ENCODE assay signal across 1 cellular context in the genomic region with DNA sequence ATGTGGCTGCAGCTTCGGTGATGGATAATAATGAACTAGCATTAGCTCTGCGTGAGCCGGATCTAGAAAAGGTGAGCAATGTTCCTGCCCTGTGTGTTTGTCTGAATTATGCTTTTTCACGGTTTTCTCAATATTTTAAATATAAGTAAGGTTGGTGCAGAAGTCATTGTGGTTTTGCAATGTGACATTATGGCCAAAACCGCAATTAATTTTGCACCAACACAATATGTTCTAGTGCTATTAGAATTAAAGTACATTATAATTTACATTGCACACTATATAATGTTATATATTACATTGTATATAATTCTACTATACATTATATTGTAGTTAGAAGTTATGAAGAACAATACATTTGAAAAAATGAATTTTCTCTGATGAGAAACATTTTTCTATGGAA.
A peak's percentile ranks its signal among the peaks of the same experiment; 100 is the strongest.
TF ChIP-seq lines count a peak whose summit lies in the region.

No MANE protein-coding gene starts in this region.

TF ChIP-seq in HepG2, 621 proteins besides CTCF, POLR2A, EP300 and RAD21:
- TF ChIP-seq, protein P1, sequence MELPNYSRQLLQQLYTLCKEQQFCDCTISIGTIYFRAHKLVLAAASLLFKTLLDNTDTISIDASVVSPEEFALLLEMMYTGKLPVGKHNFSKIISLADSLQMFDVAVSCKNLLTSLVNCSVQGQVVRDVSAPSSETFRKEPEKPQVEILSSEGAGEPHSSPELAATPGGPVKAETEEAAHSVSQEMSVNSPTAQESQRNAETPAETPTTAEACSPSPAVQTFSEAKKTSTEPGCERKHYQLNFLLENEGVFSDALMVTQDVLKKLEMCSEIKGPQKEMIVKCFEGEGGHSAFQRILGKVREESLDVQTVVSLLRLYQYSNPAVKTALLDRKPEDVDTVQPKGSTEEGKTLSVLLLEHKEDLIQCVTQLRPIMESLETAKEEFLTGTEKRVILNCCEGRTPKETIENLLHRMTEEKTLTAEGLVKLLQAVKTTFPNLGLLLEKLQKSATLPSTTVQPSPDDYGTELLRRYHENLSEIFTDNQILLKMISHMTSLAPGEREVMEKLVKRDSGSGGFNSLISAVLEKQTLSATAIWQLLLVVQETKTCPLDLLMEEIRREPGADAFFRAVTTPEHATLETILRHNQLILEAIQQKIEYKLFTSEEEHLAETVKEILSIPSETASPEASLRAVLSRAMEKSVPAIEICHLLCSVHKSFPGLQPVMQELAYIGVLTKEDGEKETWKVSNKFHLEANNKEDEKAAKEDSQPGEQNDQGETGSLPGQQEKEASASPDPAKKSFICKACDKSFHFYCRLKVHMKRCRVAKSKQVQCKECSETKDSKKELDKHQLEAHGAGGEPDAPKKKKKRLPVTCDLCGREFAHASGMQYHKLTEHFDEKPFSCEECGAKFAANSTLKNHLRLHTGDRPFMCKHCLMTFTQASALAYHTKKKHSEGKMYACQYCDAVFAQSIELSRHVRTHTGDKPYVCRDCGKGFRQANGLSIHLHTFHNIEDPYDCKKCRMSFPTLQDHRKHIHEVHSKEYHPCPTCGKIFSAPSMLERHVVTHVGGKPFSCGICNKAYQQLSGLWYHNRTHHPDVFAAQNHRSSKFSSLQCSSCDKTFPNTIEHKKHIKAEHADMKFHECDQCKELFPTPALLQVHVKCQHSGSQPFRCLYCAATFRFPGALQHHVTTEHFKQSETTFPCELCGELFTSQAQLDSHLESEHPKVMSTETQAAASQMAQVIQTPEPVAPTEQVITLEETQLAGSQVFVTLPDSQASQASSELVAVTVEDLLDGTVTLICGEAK (IDR thresholded peaks at IDR 0.05): peak; percentile 77
- TF ChIP-seq, protein P1 (CRISPR knock-in tag; IDR thresholded peaks at IDR 0.05): no peak
- TF ChIP-seq PTBP1 (IDR thresholded peaks at IDR 0.05; ENCODE audit: low read depth, low read length, poor library complexity, severe bottlenecking): no peak
